Comparison of ENCODE assay signal across 8 cellular contexts in genomic region chr1:61081637-61082335, GRCh38. TPM values are rescaled to one million over a fixed set of nuclear protein-coding genes. Genes with fewer than 3 reads are reported as not detected.
DNase-seq lines count a peak whose midpoint lies in the region; ATAC-seq and TF ChIP-seq lines count a peak whose summit lies in the region.

No MANE protein-coding gene starts in this region.

- H3K9me3 ChIP-seq in SJCRH30 (replicated peaks) (no peaks in the 10 kb centered on the region), left ventricle myocardium inferior (replicated peaks) (no peaks in the 10 kb centered on the region)

- H3K27me3 Mint-ChIP-seq in activated naive CD8-positive, alpha-beta T cell treated with anti-CD3 and anti-CD28 coated beads, Interleukin-2, amount 50 U/mL, for 24 hours: peaks cover 35% of the 10 kb centered on the region

- H3K4me1 ChIP-seq in SJCRH30 (peaks cover 13% of the 10 kb centered on the region), left ventricle myocardium inferior (peaks cover 82% of the 10 kb centered on the region)

- H3K27ac ChIP-seq in SJCRH30 (peak overlapping the region; percentile 61), left ventricle myocardium inferior (replicated peaks) (peak overlapping the region; percentile 98)

- no peaks in the 10 kb centered on the region for H3K27me3 ChIP-seq in SJCRH30
- no peaks in the 10 kb centered on the region for H3K27me3 ChIP-seq in left ventricle myocardium inferior (ENCODE audit: low read depth)

- ATAC-seq in activated naive CD8-positive, alpha-beta T cell treated with anti-CD3 and anti-CD28 coated beads, Interleukin-2, amount 50 U/mL, for 24 hours: peak; percentile 29

- no peaks in the 10 kb centered on the region for H3K36me3 ChIP-seq in SJCRH30
- no peaks in the 10 kb centered on the region for H3K36me3 ChIP-seq in left ventricle myocardium inferior

- H3K36me3 Mint-ChIP-seq in activated naive CD8-positive, alpha-beta T cell treated with anti-CD3 and anti-CD28 coated beads, Interleukin-2, amount 50 U/mL, for 24 hours (ENCODE audit: low read depth): no peaks in the 10 kb centered on the region

- no peak for TF ChIP-seq CTCF in left ventricle myocardium inferior (IDR thresholded peaks at IDR 0.05; ENCODE audit: borderline replicate concordance)

- H3K4me3 ChIP-seq in SJCRH30: peak overlapping the region; percentile 92
- peak overlapping the region; percentile 88 for H3K4me3 ChIP-seq in left ventricle myocardium inferior

- H3K9me3 Mint-ChIP-seq in activated naive CD8-positive, alpha-beta T cell treated with anti-CD3 and anti-CD28 coated beads, Interleukin-2, amount 50 U/mL, for 24 hours: no peaks in the 10 kb centered on the region

- DNase-seq in NCI-H524 (lab: John Stamatoyannopoulos, UW) (peak; percentile 18 to 32), NCI-H524 treated with DMSO at 0.1 percent for 48 hours (lab: John Stamatoyannopoulos, UW) (no peak), SJCRH30 (peak; percentile 70 to 81), left ventricle myocardium inferior (peak; percentile 51), pons (ENCODE audit: low spot score) (peak; percentile 58), GF-D8 (lab: John Stamatoyannopoulos, UW) (no peak), GOT3 (lab: John Stamatoyannopoulos, UW) (no peak)
- peak; percentile 61 for DNase-seq in activated naive CD8-positive, alpha-beta T cell treated with anti-CD3 and anti-CD28 coated beads, Interleukin-2, amount 50 U/mL, for 24 hours

- intact Hi-C loops in left ventricle myocardium inferior (cut with micrococcal nuclease): loop anchor here (10.0 kb wide), 1 partner anchor 253 kb away; no protein-coding TSS in a partner anchor

- peaks cover 53% of the 10 kb centered on the region for H3K4me1 Mint-ChIP-seq in activated naive CD8-positive, alpha-beta T cell treated with anti-CD3 and anti-CD28 coated beads, Interleukin-2, amount 50 U/mL, for 24 hours

- peak overlapping the region; percentile 39 for H3K27ac Mint-ChIP-seq in activated naive CD8-positive, alpha-beta T cell treated with anti-CD3 and anti-CD28 coated beads, Interleukin-2, amount 50 U/mL, for 24 hours

- peak overlapping the region; percentile 71 for H3K4me3 Mint-ChIP-seq in activated naive CD8-positive, alpha-beta T cell treated with anti-CD3 and anti-CD28 coated beads, Interleukin-2, amount 50 U/mL, for 24 hours

RNA-seq across cellular contexts. Expression of gene NFIA, which starts 0.6 kb away (rescaled TPM):
- 21.1 and 23.9 TPM in 2 replicates for total RNA-seq in SJCRH30 (2014; rRNA removed; shearing (Covaris generic))
- total RNA-seq in left ventricle myocardium inferior: 90.2 TPM

Comparison
In these comparisons a context has a peak if more than half of its experiments do, and no peak if none do; other contexts are left out.
1. DNase-seq: peak in NCI-H524 (2 of 2), SJCRH30 (2 of 2), activated naive CD8-positive, alpha-beta T cell treated with anti-CD3 and anti-CD28 coated beads, Interleukin-2, amount 50 U/mL, for 24 hours (single experiment), left ventricle myocardium inferior (single experiment) and pons (single experiment); none in NCI-H524 treated with DMSO at 0.1 percent for 48 hours (single experiment), GF-D8 (single experiment) and GOT3 (single experiment).